9 cellular contexts compared by ENCODE assay signal in genomic region chr3:118628704-118629341, GRCh38.
DNase-seq lines count a peak whose midpoint lies in the region; ATAC-seq and TF ChIP-seq lines count a peak whose summit lies in the region.
"Had no signal": no experiment of that assay in that cellular context is flagged by ENCODE, and none has a peak within 500 bp of the region (broad histone marks: within the 10 kb centered on the region; RNA-seq: fewer than 3 reads in every experiment).

No MANE protein-coding gene starts in this region.

- H3K4me1 Mint-ChIP-seq in CD14-positive monocyte, result no peaks in the 10 kb centered on the region
- H3K4me1 Mint-ChIP-seq: activated B cell treated with CpG ODN at 0.5 μM for 24 hours had no signal

- no peaks in the 10 kb centered on the region for H3F3A ChIP-seq in SU-DHL-6 (ENCODE audit: insufficient read depth)

- intact Hi-C loops in CD14-positive monocyte (cut with micrococcal nuclease), result no loop called here

- H3K27me3 ChIP-seq in SU-DHL-6 (ENCODE audit: low read length), result no peaks in the 10 kb centered on the region

- H2AFZ ChIP-seq in SU-DHL-6 (ENCODE audit: low read depth, low read length, severe bottlenecking), result no peak overlapping the region

- H3K36me3 Mint-ChIP-seq in CD14-positive monocyte, result no peaks in the 10 kb centered on the region

- no peak overlapping the region for H3K27ac ChIP-seq in SU-DHL-6 (ENCODE audit: low read depth, low read length)

- H3K9me2 ChIP-seq in SU-DHL-6 (replicated peaks; ENCODE audit: insufficient read depth, low read length), result no peaks in the 10 kb centered on the region

- peaks cover 0 to 4% (median 0%) of the 10 kb centered on the region in 7 donors for H3K9me3 Mint-ChIP-seq in CD14-positive monocyte
- H3K9me3 Mint-ChIP-seq: activated B cell treated with CpG ODN at 0.5 μM for 24 hours had no signal

- H3K9me3 ChIP-seq in SU-DHL-6 (ENCODE audit: insufficient read depth, low read length), result no peaks in the 10 kb centered on the region

- H3K9ac ChIP-seq in SU-DHL-6 (ENCODE audit: low read length), result no peak overlapping the region

- no peak overlapping the region for H3K4me3 Mint-ChIP-seq in CD14-positive monocyte
- H3K4me3 Mint-ChIP-seq: activated B cell treated with CpG ODN at 0.5 μM for 24 hours had no signal

- H3K27ac Mint-ChIP-seq in CD14-positive monocyte, result no peak overlapping the region
- H3K27ac Mint-ChIP-seq: activated B cell treated with CpG ODN at 0.5 μM for 24 hours had no signal

- peaks cover 0 to 5% (median 3%) of the 10 kb centered on the region in 3 donors for H3K27me3 Mint-ChIP-seq in CD14-positive monocyte (ENCODE audit: low read depth in 3 of 3)

- no peak overlapping the region for H3K4me3 ChIP-seq in SU-DHL-6 (ENCODE audit: insufficient read depth, low read length, poor library complexity, severe bottlenecking)

- H3K36me3 ChIP-seq in SU-DHL-6 (ENCODE audit: low read length), result no peaks in the 10 kb centered on the region

- H3K4me2 ChIP-seq in SU-DHL-6 (ENCODE audit: low read depth, low read length, poor library complexity, severe bottlenecking), result no peak overlapping the region

- DNase-seq in CD14-positive monocyte (ENCODE audit: low spot score), result no peak
- peak; percentile 73 for DNase-seq in NCI-H1436 (lab: John Stamatoyannopoulos, UW)
- peak; percentile 79 for DNase-seq in fibroblast of peridontal ligament (ENCODE audit: extremely low read depth)
- DNase-seq in non-pigmented ciliary epithelial cell (ENCODE audit: low read depth), result peak; percentile 5
- DNase-seq in mesenteric fat pad (ENCODE audit: low spot score), result no peak
- DNase-seq: activated B cell treated with CpG ODN at 0.5 μM for 24 hours had no signal

- H3K79me2 ChIP-seq in SU-DHL-6 (ENCODE audit: insufficient read depth, low read length), result no peaks in the 10 kb centered on the region

- H4K20me1 ChIP-seq in SU-DHL-6 (ENCODE audit: low read depth, low read length), result no peaks in the 10 kb centered on the region

- ATAC-seq in GM18867 (IDR thresholded peaks at IDR 0.05; ENCODE audit: unreplicated experiment) (peak; percentile 99), HG02973 (IDR thresholded peaks at IDR 0.05; ENCODE audit: unreplicated experiment) (peak; percentile 96)

- TF ChIP-seq CTCF in CD14-positive monocyte (IDR thresholded peaks at IDR 0.05) (peak; percentile 38), SU-DHL-6 (IDR thresholded peaks at IDR 0.05; ENCODE audit: insufficient read depth, low read length, poor library complexity, severe bottlenecking) (peak; percentile 53)

Comparison
In these comparisons a context has a peak if more than half of its experiments do, and no peak if none do; other contexts are left out.
1. DNase-seq: peak in NCI-H1436 (single experiment), fibroblast of peridontal ligament (single experiment) and non-pigmented ciliary epithelial cell (single experiment); none in CD14-positive monocyte (single experiment) and mesenteric fat pad (single experiment).